Comparison of ENCODE assay signal across 8 cellular contexts in the genomic region with DNA sequence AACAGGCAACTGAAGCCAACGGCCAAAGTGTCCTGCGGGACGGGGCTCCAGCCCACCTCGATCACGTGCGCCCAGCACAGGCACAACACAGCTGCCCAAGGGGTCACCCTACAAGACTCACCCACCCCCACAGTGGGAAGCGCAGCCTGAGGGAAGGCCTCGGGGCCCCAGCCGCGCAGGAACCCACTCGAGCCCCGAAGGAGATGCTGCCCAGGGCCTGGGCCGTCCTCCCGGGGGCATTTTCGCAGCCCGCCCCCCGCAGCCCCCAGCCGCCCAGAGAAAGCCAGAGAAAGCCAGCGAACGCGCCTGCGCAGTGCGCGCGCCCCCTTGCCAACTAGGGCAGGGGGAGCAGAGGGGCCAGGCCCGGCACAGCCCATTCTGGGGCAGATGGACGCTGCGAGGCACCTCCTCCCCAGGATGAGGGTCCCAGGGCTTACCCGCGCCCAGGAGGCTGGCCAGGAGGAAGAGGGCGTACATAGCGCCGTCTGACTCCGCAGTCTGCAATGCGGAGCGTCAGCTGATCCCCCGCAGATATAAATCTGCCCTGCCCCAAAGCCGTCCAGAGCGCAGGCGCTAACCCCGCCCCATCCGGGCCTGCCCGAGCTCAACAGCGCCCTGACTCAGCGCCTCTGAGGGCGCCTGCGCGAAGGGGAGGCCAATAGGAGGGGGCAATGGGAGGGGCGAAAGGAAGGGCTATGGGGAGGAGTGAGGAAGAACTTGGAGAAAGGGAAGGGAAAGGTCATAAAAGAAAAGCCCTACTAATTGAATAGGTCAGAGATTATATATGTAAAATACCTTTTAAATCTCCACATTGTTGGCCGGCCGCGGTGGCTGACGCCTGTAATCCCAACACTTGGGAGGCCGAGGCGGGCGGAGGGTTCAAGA. TPM values are rescaled to one million over a fixed set of nuclear protein-coding genes. Genes with fewer than 3 reads are reported as not detected.
A peak's percentile ranks its signal among the peaks of the same experiment; 100 is the strongest.
DNase-seq lines count a peak whose midpoint lies in the region; ATAC-seq, FAIRE-seq and TF ChIP-seq lines count a peak whose summit lies in the region.

PSAP (minus strand) TSS at position 507 of the 885 bp plus-strand sequence; CDS start at position 477, 30 bp downstream.

- DNase-seq in NCI-H1930 (lab: John Stamatoyannopoulos, UW) (peak; percentile 82 to 93), ascending aorta (ENCODE audit: low spot score in 2 of 2) (peak; percentile 97 to 100), right atrium auricular region (ENCODE audit: low spot score) (peak; percentile 98), psoas muscle (peak; percentile 100), urothelium cell line (ENCODE audit: low spot score) (peak; percentile 100)
- peak; percentile 99 for DNase-seq in T-helper 2 cell treated with Interferon-gamma antibody and Interleukin-4, amounts not matched to agents 5 μg/mL and 100 μg/mL, for 36 hours (ENCODE audit: low spot score)

- H3K27ac Mint-ChIP-seq in T-helper 2 cell treated with Interferon-gamma antibody and Interleukin-4, amounts not matched to agents 5 μg/mL and 100 μg/mL, for 36 hours = peak within 1 kb of the TSS; percentile 80

- H3K36me3 ChIP-seq in ascending aorta (no peaks in the 10 kb centered on the region), right atrium auricular region (no peaks in the 10 kb centered on the region), psoas muscle (ENCODE audit: insufficient read depth in 1 of 2, low read depth in 1 of 2) (no peaks in the 10 kb centered on the region)

- TF ChIP-seq CTCF in ascending aorta (IDR thresholded peaks at IDR 0.05) (no peak), right atrium auricular region (IDR thresholded peaks at IDR 0.05) (no peak), psoas muscle (IDR thresholded peaks at IDR 0.05) (no peak)

- H3K4me3 ChIP-seq in ascending aorta (peak within 1 kb of the TSS; percentile 93 to 97), right atrium auricular region (peak within 1 kb of the TSS; percentile 86 to 96), psoas muscle (peak within 1 kb of the TSS; percentile 82)

- H3K9me3 Mint-ChIP-seq in T-helper 2 cell treated with Interferon-gamma antibody and Interleukin-4, amounts not matched to agents 5 μg/mL and 100 μg/mL, for 36 hours = peaks cover 4% of the 10 kb centered on the region

- ATAC-seq in GM18499 (IDR thresholded peaks at IDR 0.05; ENCODE audit: insufficient read depth, unreplicated experiment) (peak; percentile 79), HG02970 (IDR thresholded peaks at IDR 0.05; ENCODE audit: low FRiP score, unreplicated experiment) (peak; percentile 91), psoas muscle (peak; percentile 93 to 96 (median 96))

- H3K9me3 ChIP-seq in ascending aorta (no peaks in the 10 kb centered on the region), right atrium auricular region (no peaks in the 10 kb centered on the region), psoas muscle (no peaks in the 10 kb centered on the region)

- H3K27ac ChIP-seq in ascending aorta (peak within 1 kb of the TSS; percentile 97), right atrium auricular region (peak within 1 kb of the TSS; percentile 97 to 100), psoas muscle (peak within 1 kb of the TSS; percentile 97)

- WGBS in psoas muscle, 3 donors = 3% methylated on average over 56 of the region's 56 CpGs

- intact Hi-C loops in ascending aorta (cut with DNase I) = loop anchor here (1.0 to 10.0 kb wide), 4 partner anchors 9 to 636 kb away; partner anchors contain the start of gene UNC5B
- intact Hi-C loops in psoas muscle (cut with DNase I) = no loop called here

- peaks cover 27% of the 10 kb centered on the region for H3K4me1 Mint-ChIP-seq in T-helper 2 cell treated with Interferon-gamma antibody and Interleukin-4, amounts not matched to agents 5 μg/mL and 100 μg/mL, for 36 hours (ENCODE audit: low read depth)

- peaks cover 8% of the 10 kb centered on the region for H3K36me3 Mint-ChIP-seq in T-helper 2 cell treated with Interferon-gamma antibody and Interleukin-4, amounts not matched to agents 5 μg/mL and 100 μg/mL, for 36 hours (ENCODE audit: low read depth)

- peak; percentile 97 for FAIRE-seq in urothelium cell line (lab: Jason Lieb, UNC)

- no peaks in the 10 kb centered on the region for H3K27me3 Mint-ChIP-seq in T-helper 2 cell treated with Interferon-gamma antibody and Interleukin-4, amounts not matched to agents 5 μg/mL and 100 μg/mL, for 36 hours (ENCODE audit: low read depth)

- H3K27me3 ChIP-seq in ascending aorta (no peaks in the 10 kb centered on the region), right atrium auricular region (no peaks in the 10 kb centered on the region), psoas muscle (ENCODE audit: insufficient read depth in 3 of 3, low read length in 2 of 3) (no peaks in the 10 kb centered on the region)

- H3K4me1 ChIP-seq in ascending aorta (peaks cover 0 to 25% of the 10 kb centered on the region in 2 donors), right atrium auricular region (peaks cover 0 to 43% of the 10 kb centered on the region in 2 donors), psoas muscle (peaks cover 26% of the 10 kb centered on the region)

- peak within 1 kb of the TSS; percentile 96 for H3K4me3 Mint-ChIP-seq in T-helper 2 cell treated with Interferon-gamma antibody and Interleukin-4, amounts not matched to agents 5 μg/mL and 100 μg/mL, for 36 hours

RNA-seq across cellular contexts. Expression of gene PSAP, which starts in this region (rescaled TPM):
- 653 TPM for total RNA-seq in ascending aorta
- 1,000 to 10,000 TPM; 1,145 to 1,486 TPM for total RNA-seq in right atrium auricular region
- 1,000 to 10,000 TPM in 3 of 4 donors, 100 to 1,000 TPM in 1; 885 to 1,725 (median 1,143) TPM for total RNA-seq in psoas muscle
- 1,000 to 10,000 TPM in 1 of 3 donors, 100 to 1,000 TPM in 2; 634 to 1,049 (median 695) TPM for polyA plus RNA-seq in psoas muscle

Comparison
In these comparisons a context has a peak if more than half of its experiments do, and no peak if none do; other contexts are left out.
1. Peak in every context shown above with its lines: DNase-seq, ATAC-seq, H3K4me3 ChIP-seq and H3K27ac ChIP-seq.